Comparison of ENCODE assay signal across 8 cellular contexts in genomic region chr4:7842384-7843279, GRCh38.
DNase-seq lines count a peak whose midpoint lies in the region; ATAC-seq, FAIRE-seq and TF ChIP-seq lines count a peak whose summit lies in the region.

No MANE protein-coding gene starts in this region.

- no peak overlapping the region for H2BK120ac ChIP-seq in H1 (replicated peaks; ENCODE audit: low read depth, low read length)
- no peak overlapping the region for H2BK120ac ChIP-seq in mesendoderm (ENCODE audit: low read depth, low read length)

- H3K9ac ChIP-seq in H1 (replicated peaks in 1 of 4; ENCODE audit: extremely low read depth in 1 of 4, low read depth in 3 of 4, low read length in 3 of 4) (no peak overlapping the region), mesendoderm (ENCODE audit: low read length) (peak overlapping the region; percentile 17)

- no peak overlapping the region for H3K4ac ChIP-seq in H1 (replicated peaks; ENCODE audit: insufficient read length, low read depth, low read length)
- H3K4ac ChIP-seq in mesendoderm (ENCODE audit: low read depth, low read length), result no peak overlapping the region

- DNase-seq in LoVo (ENCODE audit: low spot score) (peak; percentile 49), H1 (ENCODE audit: low read depth in 1 of 2, low spot score in 2 of 2) (no peak), mesendoderm (peak; percentile 94), ureter (ENCODE audit: low spot score) (peak; percentile 65), NCI-H1092 treated with DMSO at 0.1 percent for 48 hours (lab: John Stamatoyannopoulos, UW) (no peak), left colon (no peak)
- no peak for DNase-seq in activated CD8-positive, alpha-beta T cell treated with anti-CD3 and anti-CD28 coated beads for 36 hours

- no peak for FAIRE-seq in H1 (lab: Jason Lieb, UNC)

- H3K4me1 Mint-ChIP-seq in activated CD8-positive, alpha-beta T cell treated with anti-CD3 and anti-CD28 coated beads for 36 hours (ENCODE audit: low read depth), result peaks cover 22% of the 10 kb centered on the region

- peaks cover 0 to 3% of the 10 kb centered on the region in 2 experiments for H4K20me1 ChIP-seq in H1 (replicated peaks in 1 of 2; ENCODE audit: control insufficient read depth in 1 of 2, insufficient read depth in 2 of 2, low read length in 2 of 2)

- no peak overlapping the region; the same call in 1 of the 2 replicates for H2BK20ac ChIP-seq in H1 (ENCODE audit: low read length)

- no peak for TF ChIP-seq EP300 in H1 (IDR thresholded peaks at IDR 0.05; ENCODE audit: borderline replicate concordance in 1 of 2, low read depth in 2 of 2, low read length in 2 of 2)

- H4K5ac ChIP-seq in H1 (ENCODE audit: insufficient read length, low read depth, low read length) (no peak overlapping the region), mesendoderm (ENCODE audit: low read length) (no peak overlapping the region)

- no peaks in the 10 kb centered on the region for H3K9me3 ChIP-seq in H1 (ENCODE audit: insufficient read depth in 2 of 2, low read depth in 1 of 2, low read length in 1 of 2)

- H3K27ac ChIP-seq in H1 (ENCODE audit: low read depth, low read length) (no peak overlapping the region), mesendoderm (ENCODE audit: low read depth, low read length) (peak overlapping the region; percentile 84)

- H2AFZ ChIP-seq in H1 (ENCODE audit: low read length), result no peak overlapping the region

- H3K27me3 ChIP-seq in H1 (replicated peaks in 1 of 4; ENCODE audit: control insufficient read depth in 3 of 4, extremely low read depth in 1 of 4, insufficient read depth in 3 of 4, low read length in 3 of 4) (no peaks in the 10 kb centered on the region), mesendoderm (ENCODE audit: insufficient read depth, low read length, poor library complexity) (no peaks in the 10 kb centered on the region)

- no peak overlapping the region for H3K27ac Mint-ChIP-seq in activated CD8-positive, alpha-beta T cell treated with anti-CD3 and anti-CD28 coated beads for 36 hours

- peaks cover 16% of the 10 kb centered on the region for H3K36me3 Mint-ChIP-seq in activated CD8-positive, alpha-beta T cell treated with anti-CD3 and anti-CD28 coated beads for 36 hours (ENCODE audit: low read depth)

- H3K23ac ChIP-seq in H1 (ENCODE audit: insufficient read length) (no peak overlapping the region), mesendoderm (ENCODE audit: low read length) (no peak overlapping the region)

- no peak overlapping the region for H2BK15ac ChIP-seq in H1 (ENCODE audit: low read length)
- H2BK15ac ChIP-seq in mesendoderm (replicated peaks; ENCODE audit: low read depth), result no peak overlapping the region

- H3K79me2 ChIP-seq in H1 (ENCODE audit: control insufficient read depth in 1 of 2, insufficient read depth in 2 of 2, low read length in 2 of 2) (no peaks in the 10 kb centered on the region), mesendoderm (ENCODE audit: control insufficient read depth, insufficient read depth, low read length) (no peaks in the 10 kb centered on the region)

- H3K4me2 ChIP-seq in H1 (ENCODE audit: insufficient read depth in 1 of 2, low read depth in 2 of 2, low read length in 2 of 2) (no peak overlapping the region), mesendoderm (ENCODE audit: low read length) (no peak overlapping the region)

- no peaks in the 10 kb centered on the region for H3K23me2 ChIP-seq in H1 (ENCODE audit: low read depth, low read length)

- H3K56ac ChIP-seq in H1 (replicated peaks; ENCODE audit: insufficient read length, low read depth, low read length) (no peak overlapping the region), mesendoderm (ENCODE audit: low read length) (peak overlapping the region; percentile 65)

- H3K36me3 ChIP-seq in H1 (ENCODE audit: control insufficient read depth in 2 of 4, insufficient read depth in 4 of 4, low read length in 3 of 4), result no peaks in the 10 kb centered on the region
- no peaks in the 10 kb centered on the region for H3K36me3 ChIP-seq in mesendoderm (ENCODE audit: control insufficient read depth, insufficient read depth, low read length)

- no peak for TF ChIP-seq CTCF in H1 (IDR thresholded peaks at IDR 0.05; ENCODE audit: control extremely low read depth in 1 of 3, insufficient read depth in 1 of 3, low read depth in 1 of 3, low read length in 3 of 3)
- TF ChIP-seq CTCF in activated CD8-positive, alpha-beta T cell treated with anti-CD3 and anti-CD28 coated beads for 36 hours (IDR thresholded peaks at IDR 0.05), result no peak

- H3K4me3 Mint-ChIP-seq in activated CD8-positive, alpha-beta T cell treated with anti-CD3 and anti-CD28 coated beads for 36 hours, result no peak overlapping the region

- no peaks in the 10 kb centered on the region for H3K9me3 Mint-ChIP-seq in activated CD8-positive, alpha-beta T cell treated with anti-CD3 and anti-CD28 coated beads for 36 hours

- H3K4me1 ChIP-seq in H1 (replicated peaks in 1 of 4; ENCODE audit: control insufficient read depth in 3 of 4, insufficient read depth in 4 of 4, low read length in 3 of 4), result peaks cover 0 to 3% (median 3%) of the 10 kb centered on the region in 4 experiments; a peak in 4 of 7 replicates
- H3K4me1 ChIP-seq in mesendoderm (ENCODE audit: control insufficient read depth, low read depth, low read length), result peaks cover 7% of the 10 kb centered on the region

- no peak overlapping the region for H2AK5ac ChIP-seq in H1 (ENCODE audit: low read depth, low read length)
- H2AK5ac ChIP-seq in mesendoderm (ENCODE audit: low read length), result no peak overlapping the region

- H3K4me3 ChIP-seq in H1 (ENCODE audit: extremely low read depth in 1 of 4, insufficient read depth in 2 of 4, low read depth in 3 of 4, low read length in 4 of 4) (no peak overlapping the region), mesendoderm (ENCODE audit: low read length) (no peak overlapping the region)

- CTCF ChIA-PET in H1 (lab: Charles Lee; ENCODE audit: partially characterized antibody), result interaction anchor here (0.6 to 6.6 kb wide), 17 partner anchors 15 to 183 kb away, joined by 3 to 105 read pairs (median 4); partner anchors contain the start of gene AFAP1
- CTCF ChIA-PET in activated CD8-positive, alpha-beta T cell treated with anti-CD3 and anti-CD28 coated beads for 36 hours (lab: Charles Lee), result interaction anchor here (1.0 to 2.3 kb wide), 3 partner anchors 38 to 145 kb away, joined by 3 to 14 read pairs (median 4); no protein-coding TSS in a partner anchor

- H4K91ac ChIP-seq in H1 (replicated peaks; ENCODE audit: insufficient read length, low read length), result no peak overlapping the region

- POLR2A ChIA-PET in H1 (lab: Charles Lee; ENCODE audit: partially characterized antibody), result interaction anchor here (0.7 to 1.1 kb wide), 2 partner anchors 23 to 35 kb away, joined by 3 read pairs; no protein-coding TSS in a partner anchor
- POLR2A ChIA-PET in activated CD8-positive, alpha-beta T cell treated with anti-CD3 and anti-CD28 coated beads for 36 hours (lab: Charles Lee), result no interaction called here

- no peak overlapping the region for H2BK12ac ChIP-seq in H1 (ENCODE audit: low read depth, low read length)

- no peaks in the 10 kb centered on the region; the same call in 1 of the 2 replicates for H3K79me1 ChIP-seq in H1 (ENCODE audit: low read depth, low read length)
- peaks cover 5% of the 10 kb centered on the region for H3K79me1 ChIP-seq in mesendoderm (ENCODE audit: low read length)

- no peaks in the 10 kb centered on the region for H3K27me3 Mint-ChIP-seq in activated CD8-positive, alpha-beta T cell treated with anti-CD3 and anti-CD28 coated beads for 36 hours

- H3K18ac ChIP-seq in H1 (ENCODE audit: extremely low read depth, low read length) (0 out of 2 replicates have a peak overlapping the region, but pooled peaks have one; percentile 43), mesendoderm (ENCODE audit: low read length) (no peak overlapping the region)

- H2BK5ac ChIP-seq in H1 (ENCODE audit: low read depth, low read length) (no peak overlapping the region), mesendoderm (ENCODE audit: low read length) (no peak overlapping the region)

- no peak for ATAC-seq in activated CD8-positive, alpha-beta T cell treated with anti-CD3 and anti-CD28 coated beads for 36 hours
- ATAC-seq in GM21529 (IDR thresholded peaks at IDR 0.05; ENCODE audit: unreplicated experiment) (no peak), left colon (no peak)

- TF ChIP-seq RAD21 in H1 (IDR thresholded peaks at IDR 0.05 in 1 of 2, conservative IDR thresholded peaks at IDR 0.05 in 1 of 2; ENCODE audit: low read depth in 2 of 2, low read length in 2 of 2), result no peak

- 91% methylated on average over 18 of the region's 22 CpGs; no CpG with 5 or more reads in 1 of the 2 experiments for WGBS in H1 (ENCODE audit: extremely low coverage in 1 of 2, insufficient coverage in 1 of 2, insufficient read length in 1 of 2, insufficient replicate concordance in 2 of 2, low coverage in 1 of 2, low lambda C conversion rate in 2 of 2, missing lambda C conversion rate in 1 of 2), 2 experiments
- WGBS in mesendoderm (ENCODE audit: extremely low coverage, insufficient coverage, low lambda C conversion rate), result no CpG with 5 or more reads among the region's 22 CpGs

- intact Hi-C loops in activated CD8-positive, alpha-beta T cell treated with anti-CD3 and anti-CD28 coated beads for 36 hours (cut with micrococcal nuclease), result no loop called here
- intact Hi-C loops in left colon (cut with DNase I, micrococcal nuclease), result no loop called here

- no peak overlapping the region for H4K8ac ChIP-seq in H1 (ENCODE audit: extremely low read depth, insufficient read depth, low read length)
- no peak overlapping the region for H4K8ac ChIP-seq in mesendoderm (ENCODE audit: low read depth, low read length)

- no peak for TF ChIP-seq POLR2A in H1 (IDR thresholded peaks at IDR 0.05; ENCODE audit: control extremely low read depth in 1 of 2, low read depth in 2 of 2, low read length in 2 of 2)

- no peak overlapping the region for H3K14ac ChIP-seq in H1 (ENCODE audit: insufficient read length)

TF ChIP-seq in H1, 55 proteins besides CTCF, POLR2A, EP300 and RAD21:
- no peak for TF ChIP-seq BCL11A (IDR thresholded peaks at IDR 0.05; ENCODE audit: low read depth in 2 of 2, low read length in 2 of 2)
- TF ChIP-seq TEAD4 (IDR thresholded peaks at IDR 0.05; ENCODE audit: low read depth, low read length), result peak; percentile 56
TF ChIP-seq in H1: peak in this region for 1.

Comparison
In these comparisons a context has a peak if more than half of its experiments do, and no peak if none do; other contexts are left out.
1. DNase-seq: peak in LoVo (single experiment), mesendoderm (single experiment) and ureter (single experiment); none in H1 (0 of 2), NCI-H1092 treated with DMSO at 0.1 percent for 48 hours (single experiment), activated CD8-positive, alpha-beta T cell treated with anti-CD3 and anti-CD28 coated beads for 36 hours (single experiment) and left colon (0 of 2).